24 cellular contexts compared by ENCODE assay signal in genomic region chr21:25944672-25945213, GRCh38.
A peak's percentile ranks its signal among the peaks of the same experiment; 100 is the strongest.
DNase-seq lines count a peak whose midpoint lies in the region; ATAC-seq and TF ChIP-seq lines count a peak whose summit lies in the region.
"Had no signal": no experiment of that assay in that cellular context is flagged by ENCODE, and none has a peak within 500 bp of the region (broad histone marks: within the 10 kb centered on the region; RNA-seq: fewer than 3 reads in every experiment).

No MANE protein-coding gene starts in this region.

- no peaks in the 10 kb centered on the region for H3K36me3 Mint-ChIP-seq in activated T-helper 17 cell treated with anti-CD3 and anti-CD28 coated beads, Interleukin-2, amount 50 U/mL, for 72 hours (ENCODE audit: low read depth)

- no peaks in the 10 kb centered on the region for H3K27me3 Mint-ChIP-seq in activated T-helper 17 cell treated with anti-CD3 and anti-CD28 coated beads, Interleukin-2, amount 50 U/mL, for 72 hours
- H3K27me3 Mint-ChIP-seq: central memory CD8-positive, alpha-beta T cell; stimulated activated naive CD8-positive, alpha-beta T cell treated with anti-CD3 and anti-CD28 coated beads, Interleukin-15, amount 100 ng/mL, for 72 hours had no signal

- TF ChIP-seq CTCF in dorsolateral prefrontal cortex (IDR thresholded peaks at IDR 0.05 in 54 of 56, conservative IDR thresholded peaks at IDR 0.05 in 2 of 56; ENCODE audit: low read depth in 1 of 56, partially characterized antibody in 56 of 56), result peak in 1 of 56 donors; percentile 4

- no peak overlapping the region for H3K4me3 Mint-ChIP-seq in activated T-helper 17 cell treated with anti-CD3 and anti-CD28 coated beads, Interleukin-2, amount 50 U/mL, for 72 hours
- H3K4me3 Mint-ChIP-seq: central memory CD8-positive, alpha-beta T cell; stimulated activated naive CD8-positive, alpha-beta T cell treated with anti-CD3 and anti-CD28 coated beads, Interleukin-15, amount 100 ng/mL, for 72 hours had no signal

- DNase-seq in Right ventricle myocardium inferior (ENCODE audit: missing footprints), result no peak
- DNase-seq in cardiac septum (ENCODE audit: low spot score), result no peak
- peak in 2 of 10 donors; percentile 28 to 38 for DNase-seq in dorsolateral prefrontal cortex
- no peak for DNase-seq in DMS153 (lab: John Stamatoyannopoulos, UW)
- DNase-seq in CD1c-positive myeloid dendritic cell (ENCODE audit: extremely low spot score), result no peak
- DNase-seq: activated CD4-positive, alpha-beta T cell treated with anti-CD3 and anti-CD28 coated beads, Interleukin-2, amount 50 U/mL, for 4 hours; aorta; EL; foreskin melanocyte; mucosa of descending colon; NCI-H1105 treated with DMSO at 0.1 percent for 48 hours; NCI-H2081 treated with DMSO at 0.1 percent for 48 hours; OCI-M1; sigmoid colon; stimulated activated CD4-positive, alpha-beta T cell treated with anti-CD3 and anti-CD28 coated beads, Interleukin-15, amount 100 ng/mL, for 24 hours; stimulated activated naive CD8-positive, alpha-beta T cell treated with anti-CD3 and anti-CD28 coated beads, Interleukin-15, amount 100 ng/mL, for 72 hours; trophoblast cell had no signal

- ATAC-seq in Right ventricle myocardium inferior (peak; percentile 74), GM18511 (IDR thresholded peaks at IDR 0.05; ENCODE audit: unreplicated experiment) (no peak)
- ATAC-seq in activated T-helper 17 cell treated with anti-CD3 and anti-CD28 coated beads, Interleukin-2, amount 50 U/mL, for 72 hours (replicated peaks), result no peak
- ATAC-seq: activated naive CD4-positive, alpha-beta T cell treated with anti-CD3 and anti-CD28 coated beads, Interleukin-2, amount 50 U/mL, for 72 hours; mucosa of descending colon; stimulated activated naive CD8-positive, alpha-beta T cell treated with anti-CD3 and anti-CD28 coated beads, Interleukin-15, amount 100 ng/mL, for 72 hours had no signal

- intact Hi-C loops in Right ventricle myocardium inferior (cut with DNase I) (no loop called here), cardiac septum (cut with DNase I) (no loop called here), dorsolateral prefrontal cortex (cut with DNase I) (no loop called here)

- no peaks in the 10 kb centered on the region for H3K4me1 Mint-ChIP-seq in activated T-helper 17 cell treated with anti-CD3 and anti-CD28 coated beads, Interleukin-2, amount 50 U/mL, for 72 hours
- H3K4me1 Mint-ChIP-seq: central memory CD8-positive, alpha-beta T cell; stimulated activated naive CD8-positive, alpha-beta T cell treated with anti-CD3 and anti-CD28 coated beads, Interleukin-15, amount 100 ng/mL, for 72 hours had no signal

- H3K27ac Mint-ChIP-seq in activated T-helper 17 cell treated with anti-CD3 and anti-CD28 coated beads, Interleukin-2, amount 50 U/mL, for 72 hours, result no peak overlapping the region
- H3K27ac Mint-ChIP-seq: stimulated activated naive CD8-positive, alpha-beta T cell treated with anti-CD3 and anti-CD28 coated beads, Interleukin-15, amount 100 ng/mL, for 72 hours had no signal

- no peaks in the 10 kb centered on the region for H3K27me3 ChIP-seq in dorsolateral prefrontal cortex
- H3K27me3 ChIP-seq in layer of hippocampus (ENCODE audit: control insufficient read depth, insufficient read depth, low read length), result no peaks in the 10 kb centered on the region
- H3K27me3 ChIP-seq: BLaER1 treated with 17β-estradiol and CSF1 and Interleukin-3, amounts not matched to agents 10 nM and 100 nM; sigmoid colon had no signal

- H3K27ac ChIP-seq in dorsolateral prefrontal cortex (peak overlapping the region in 58 of 59 donors; percentile 5 to 92 (median 80)), layer of hippocampus (ENCODE audit: low read depth, low read length) (peak overlapping the region; percentile 40)
- H3K27ac ChIP-seq: BLaER1 treated with 17β-estradiol and CSF1 and Interleukin-3, amounts not matched to agents 10 nM and 100 nM; parathyroid adenoma had no signal

- H3K4me3 ChIP-seq in dorsolateral prefrontal cortex, result peak overlapping the region in 1 of 59 donors; percentile 1
- H3K4me3 ChIP-seq: BLaER1 treated with 17β-estradiol and CSF1 and Interleukin-3, amounts not matched to agents 10 nM and 100 nM; mucosa of descending colon; sigmoid colon had no signal

- H3K9me3 Mint-ChIP-seq in activated T-helper 17 cell treated with anti-CD3 and anti-CD28 coated beads, Interleukin-2, amount 50 U/mL, for 72 hours, result no peaks in the 10 kb centered on the region
- H3K9me3 Mint-ChIP-seq: activated naive CD4-positive, alpha-beta T cell treated with anti-CD3 and anti-CD28 coated beads, Interleukin-2, amount 50 U/mL, for 72 hours; central memory CD8-positive, alpha-beta T cell; stimulated activated naive CD8-positive, alpha-beta T cell treated with anti-CD3 and anti-CD28 coated beads, Interleukin-15, amount 100 ng/mL, for 72 hours had no signal
